In the genomic region with DNA sequence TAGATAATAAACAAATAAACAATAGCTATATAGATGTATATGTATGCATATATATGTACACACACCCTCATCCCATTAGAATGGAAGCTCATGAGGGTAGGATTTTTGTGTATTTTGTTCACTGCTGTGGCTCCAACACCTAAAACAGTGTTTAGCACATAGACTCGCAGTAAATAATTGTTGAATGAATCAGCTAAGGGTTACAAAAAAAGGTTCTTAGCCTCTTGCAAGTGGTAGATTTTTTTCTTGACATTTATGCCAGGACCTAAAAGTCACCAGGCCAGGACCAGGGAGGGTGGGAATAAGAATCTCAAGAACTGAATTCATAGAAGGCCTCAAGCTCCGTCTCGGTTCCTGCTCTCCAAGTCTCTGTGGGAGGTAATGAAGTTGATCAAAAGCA, we compare ENCODE assay signal across 26 cellular contexts.
A peak's percentile ranks its signal among the peaks of the same experiment; 100 is the strongest.
DNase-seq lines count a peak whose midpoint lies in the region; TF ChIP-seq lines count a peak whose summit lies in the region.
"Had no signal": no experiment of that assay in that cellular context is flagged by ENCODE, and none has a peak within 500 bp of the region (broad histone marks: within the 10 kb centered on the region; RNA-seq: fewer than 3 reads in every experiment).

No MANE protein-coding gene starts in this region.

- no peak overlapping the region for H2AFZ ChIP-seq in osteoblast (ENCODE audit: low read length)
- H2AFZ ChIP-seq: parathyroid adenoma had no signal

- TF ChIP-seq CTCF in HFFc6 (IDR thresholded peaks at IDR 0.05) (no peak), ascending aorta (IDR thresholded peaks at IDR 0.05) (no peak), transverse colon (IDR thresholded peaks at IDR 0.05) (no peak), osteoblast (IDR thresholded peaks at IDR 0.05; ENCODE audit: extremely low read depth, low read depth, low read length) (no peak)

- H3K27ac ChIP-seq in ascending aorta (peak overlapping the region; percentile 20 to 48), transverse colon (peak overlapping the region; percentile 43 to 54 (median 52)), osteoblast (ENCODE audit: low read depth, low read length) (no peak overlapping the region)
- H3K27ac ChIP-seq: left lung, parathyroid adenoma, tibial artery had no signal

- DNase-seq in HFFc6, result no peak
- DNase-seq in ascending aorta (ENCODE audit: low spot score in 2 of 2), result no peak
- DNase-seq in kidney tubule cell (ENCODE audit: low spot score), result peak; percentile 65
- no peak for DNase-seq in transverse colon
- no peak for DNase-seq in hippocampal formation (lab: John Stamatoyannopoulos, UW)
- no peak for DNase-seq in osteoblast (ENCODE audit: insufficient read length, low spot score, missing footprints)
- DNase-seq in retina, result no peak
- DNase-seq: activated CD4-positive, alpha-beta T cell treated with anti-CD3 and anti-CD28 coated beads, Interleukin-2, amount 10 ng/mL, durations not matched to agents 24 days and 14 days; activated gamma-delta T cell treated with Interleukin-2 at 50 U/mL for 16 hours; activated T-cell treated with anti-CD3 and anti-CD28 coated beads, Interleukin-2, amount 50 U/mL, for 1 hour; DMS79; effector CD4-positive, alpha-beta T cell; GF-D8; left lung; mesendoderm; NCI-H1436 treated with DMSO at 0.1 percent for 48 hours; NCI-H2081 treated with DMSO at 0.1 percent for 48 hours; NCI-H345; right cardiac atrium; SIG-M5; SW 1271; T-helper 9 cell; tibial artery had no signal

- TF ChIP-seq POLR2A in transverse colon (IDR thresholded peaks at IDR 0.05), result no peak

- H3K9me3 Mint-ChIP-seq in HFFc6, result no peaks in the 10 kb centered on the region
- H3K9me3 Mint-ChIP-seq: activated CD4-positive, alpha-beta T cell treated with anti-CD3 and anti-CD28 coated beads, Interleukin-2, amount 10 ng/mL, durations not matched to agents 24 days and 14 days; CD14-positive monocyte had no signal

- no peak overlapping the region for H3K4me2 ChIP-seq in osteoblast (ENCODE audit: insufficient read depth, low read length)

- peaks cover 37% of the 10 kb centered on the region for H3K36me3 Mint-ChIP-seq in HFFc6 (ENCODE audit: low read depth)
- H3K36me3 Mint-ChIP-seq: brain, CD14-positive monocyte had no signal

- H3K9me3 ChIP-seq in ascending aorta (no peaks in the 10 kb centered on the region), transverse colon (no peaks in the 10 kb centered on the region), osteoblast (ENCODE audit: low read depth, low read length) (no peaks in the 10 kb centered on the region)
- H3K9me3 ChIP-seq: left lung, tibial artery had no signal

- in situ Hi-C loops in transverse colon (cut with MboI; ENCODE audit: low pct_ligation_motif_present in 1 of 4, low pct_unique_long_range_greater_than_20kb in 1 of 4, low sequenced_read_pairs in 3 of 4), result no loop called here

- H3K27me3 ChIP-seq in ascending aorta (no peaks in the 10 kb centered on the region), transverse colon (no peaks in the 10 kb centered on the region), osteoblast (ENCODE audit: insufficient read depth, low read length) (no peaks in the 10 kb centered on the region)
- H3K27me3 ChIP-seq: left lung, tibial artery had no signal

- no peaks in the 10 kb centered on the region for H4K20me1 ChIP-seq in osteoblast (ENCODE audit: insufficient read depth, low read length)

- H3K36me3 ChIP-seq in ascending aorta (no peaks in the 10 kb centered on the region), transverse colon (no peaks in the 10 kb centered on the region), osteoblast (ENCODE audit: insufficient read depth, low read length) (peaks cover 49% of the 10 kb centered on the region)
- H3K36me3 ChIP-seq: tibial artery had no signal

- H3K4me3 Mint-ChIP-seq in HFFc6, result no peak overlapping the region
- H3K4me3 Mint-ChIP-seq: activated CD4-positive, alpha-beta T cell treated with anti-CD3 and anti-CD28 coated beads, Interleukin-2, amount 10 ng/mL, durations not matched to agents 24 days and 14 days; brain; CD14-positive monocyte had no signal

- peaks cover 0 to 43% of the 10 kb centered on the region in 2 donors for H3K4me1 ChIP-seq in ascending aorta
- peaks cover 12 to 69% (median 47%) of the 10 kb centered on the region in 4 donors for H3K4me1 ChIP-seq in transverse colon
- peaks cover 59% of the 10 kb centered on the region for H3K4me1 ChIP-seq in osteoblast (ENCODE audit: insufficient read depth, low read length)
- H3K4me1 ChIP-seq: parathyroid adenoma had no signal

- no peak for TF ChIP-seq EP300 in transverse colon (IDR thresholded peaks at IDR 0.05; ENCODE audit: low read depth)

- H3K27me3 Mint-ChIP-seq in HFFc6 (ENCODE audit: insufficient read depth), result no peaks in the 10 kb centered on the region; the same call in 1 of the 2 replicates

- peaks cover 83% of the 10 kb centered on the region for H3K4me1 Mint-ChIP-seq in HFFc6 (ENCODE audit: low read depth)
- H3K4me1 Mint-ChIP-seq: activated CD4-positive, alpha-beta T cell treated with anti-CD3 and anti-CD28 coated beads, Interleukin-2, amount 10 ng/mL, durations not matched to agents 24 days and 14 days had no signal

- H3K79me2 ChIP-seq in osteoblast (ENCODE audit: insufficient read depth, low read length), result no peaks in the 10 kb centered on the region
- H3K79me2 ChIP-seq: parathyroid adenoma had no signal

- H3K4me3 ChIP-seq in ascending aorta, result no peak overlapping the region
- no peak overlapping the region for H3K4me3 ChIP-seq in transverse colon
- no peak overlapping the region for H3K4me3 ChIP-seq in osteoblast (ENCODE audit: insufficient read depth, low read length)
- H3K4me3 ChIP-seq: left lung, tibial artery had no signal

- 82 to 90% methylated on average over 2 to 3 of the region's 3 CpGs for WGBS in transverse colon (ENCODE audit: low coverage in 1 of 2), 2 donors

- intact Hi-C loops in ascending aorta (cut with DNase I) (no loop called here), transverse colon (cut with DNase I; ENCODE audit: low total_unique reads) (no loop called here)

- peak overlapping the region; percentile 36 for H3K27ac Mint-ChIP-seq in HFFc6
- H3K27ac Mint-ChIP-seq: activated CD4-positive, alpha-beta T cell treated with anti-CD3 and anti-CD28 coated beads, Interleukin-2, amount 10 ng/mL, durations not matched to agents 24 days and 14 days; CD14-positive monocyte had no signal
